33 cellular contexts compared by ENCODE assay signal in the genomic region with DNA sequence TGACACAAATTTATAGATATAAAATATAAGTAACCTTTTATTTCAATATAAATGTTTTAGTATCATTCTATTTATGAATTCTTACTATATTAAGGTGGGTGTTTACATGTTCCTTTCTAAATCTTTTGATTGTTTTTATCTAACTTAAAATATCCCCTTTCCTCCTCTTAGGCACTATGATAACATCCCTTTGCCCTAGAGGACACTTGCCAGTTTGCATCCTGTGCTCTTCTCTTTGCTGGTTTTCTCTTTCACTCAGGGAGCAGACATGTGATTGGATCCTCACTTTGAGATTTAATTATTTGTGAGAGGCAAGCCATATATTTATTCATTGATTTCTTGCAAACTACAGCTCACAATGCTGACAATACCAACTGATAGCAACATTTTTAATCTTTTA. TPM values are rescaled to one million over a fixed set of nuclear protein-coding genes. Genes with fewer than 3 reads are reported as not detected.
"Had no signal": no experiment of that assay in that cellular context is flagged by ENCODE, and none has a peak within 500 bp of the region (broad histone marks: within the 10 kb centered on the region; RNA-seq: fewer than 3 reads in every experiment).

No MANE protein-coding gene starts in this region.

- H3K4me3 ChIP-seq: ascending aorta, esophagus squamous epithelium, gastrocnemius medialis, hepatocyte, psoas muscle, sigmoid colon, thyroid gland had no signal

- H3K27ac Mint-ChIP-seq: activated naive CD4-positive, alpha-beta T cell treated with anti-CD3 and anti-CD28 coated beads, Interleukin-2, amount 10 ng/mL, durations not matched to agents 7 days and 5 days; activated naive CD8-positive, alpha-beta T cell treated with anti-CD3 and anti-CD28 coated beads, Interleukin-2, amount 10 ng/mL, durations not matched to agents 7 days and 5 days; activated T-helper 1 cell treated with anti-CD3 and anti-CD28 coated beads, Interleukin-12 subunit alpha, Interleukin-12 subunit beta, Interleukin-2, Interleukin-4 antibody, amounts not matched to agents 30 ng/mL and 10 ng/mL and 1 ng/mL, durations not matched to agents 14 hours and 24 hours and 36 hours; brain; naive thymus-derived CD4-positive, alpha-beta T cell; stimulated activated effector memory CD8-positive, alpha-beta T cell treated with anti-CD3 and anti-CD28 coated beads, Interleukin-12 subunit alpha, Interleukin-12 subunit beta, amount 100 ng/mL, for 72 hours; stimulated activated naive CD8-positive, alpha-beta T cell treated with anti-CD3 and anti-CD28 coated beads, Interleukin-15, amount 100 ng/mL, for 72 hours had no signal

- H3K9me3 ChIP-seq: esophagus squamous epithelium, gastrocnemius medialis, thyroid gland had no signal

- H3K9ac ChIP-seq: parathyroid adenoma had no signal

- H3K27me3 Mint-ChIP-seq: activated naive CD4-positive, alpha-beta T cell treated with anti-CD3 and anti-CD28 coated beads, Interleukin-2, amount 10 ng/mL, durations not matched to agents 7 days and 5 days; activated naive CD8-positive, alpha-beta T cell treated with anti-CD3 and anti-CD28 coated beads, Interleukin-2, amount 10 ng/mL, durations not matched to agents 7 days and 5 days; brain; naive thymus-derived CD4-positive, alpha-beta T cell; stimulated activated naive CD8-positive, alpha-beta T cell treated with anti-CD3 and anti-CD28 coated beads, Interleukin-15, amount 100 ng/mL, for 72 hours had no signal

- H3K4me2 ChIP-seq: hepatocyte had no signal

- FAIRE-seq: keratinocyte had no signal

- H3K36me3 Mint-ChIP-seq: activated naive CD4-positive, alpha-beta T cell treated with anti-CD3 and anti-CD28 coated beads, Interleukin-2, amount 10 ng/mL, durations not matched to agents 7 days and 5 days; activated naive CD8-positive, alpha-beta T cell treated with anti-CD3 and anti-CD28 coated beads, Interleukin-2, amount 10 ng/mL, durations not matched to agents 7 days and 5 days; brain; stimulated activated effector memory CD8-positive, alpha-beta T cell treated with anti-CD3 and anti-CD28 coated beads, Interleukin-12 subunit alpha, Interleukin-12 subunit beta, amount 100 ng/mL, for 72 hours had no signal

- H3K4me1 ChIP-seq: ascending aorta, gastrocnemius medialis, parathyroid adenoma, psoas muscle, sigmoid colon, thyroid gland had no signal

- H3K79me2 ChIP-seq: hepatocyte, parathyroid adenoma had no signal

- H2AFZ ChIP-seq: hepatocyte, parathyroid adenoma had no signal

- H3K4me3 Mint-ChIP-seq: activated naive CD4-positive, alpha-beta T cell treated with anti-CD3 and anti-CD28 coated beads, Interleukin-2, amount 10 ng/mL, durations not matched to agents 7 days and 5 days; activated naive CD8-positive, alpha-beta T cell treated with anti-CD3 and anti-CD28 coated beads, Interleukin-2, amount 10 ng/mL, durations not matched to agents 7 days and 5 days; activated T-helper 1 cell treated with anti-CD3 and anti-CD28 coated beads, Interleukin-12 subunit alpha, Interleukin-12 subunit beta, Interleukin-2, Interleukin-4 antibody, amounts not matched to agents 30 ng/mL and 10 ng/mL and 1 ng/mL, durations not matched to agents 14 hours and 24 hours and 36 hours; brain; naive thymus-derived CD4-positive, alpha-beta T cell; stimulated activated effector memory CD8-positive, alpha-beta T cell treated with anti-CD3 and anti-CD28 coated beads, Interleukin-12 subunit alpha, Interleukin-12 subunit beta, amount 100 ng/mL, for 72 hours; stimulated activated naive CD8-positive, alpha-beta T cell treated with anti-CD3 and anti-CD28 coated beads, Interleukin-15, amount 100 ng/mL, for 72 hours had no signal

- H3K4me1 Mint-ChIP-seq: activated naive CD4-positive, alpha-beta T cell treated with anti-CD3 and anti-CD28 coated beads, Interleukin-2, amount 10 ng/mL, durations not matched to agents 7 days and 5 days; activated naive CD8-positive, alpha-beta T cell treated with anti-CD3 and anti-CD28 coated beads, Interleukin-2, amount 10 ng/mL, durations not matched to agents 7 days and 5 days; brain; naive thymus-derived CD4-positive, alpha-beta T cell; stimulated activated effector memory CD8-positive, alpha-beta T cell treated with anti-CD3 and anti-CD28 coated beads, Interleukin-12 subunit alpha, Interleukin-12 subunit beta, amount 100 ng/mL, for 72 hours; stimulated activated naive CD8-positive, alpha-beta T cell treated with anti-CD3 and anti-CD28 coated beads, Interleukin-15, amount 100 ng/mL, for 72 hours had no signal

- H3K27me3 ChIP-seq: ascending aorta, esophagus squamous epithelium, gastrocnemius medialis, hepatocyte, sigmoid colon, thyroid gland had no signal

- ATAC-seq: activated CD4-positive, CD25-positive, alpha-beta regulatory T cell treated with anti-CD3 and anti-CD28 coated beads, Interleukin-2, amount 50 U/mL, for 24 hours; gastrocnemius medialis; left cardiac atrium; naive thymus-derived CD4-positive, alpha-beta T cell; psoas muscle; stimulated activated effector memory CD8-positive, alpha-beta T cell treated with anti-CD3 and anti-CD28 coated beads, Interleukin-12 subunit alpha, Interleukin-12 subunit beta, amount 100 ng/mL, for 72 hours; stimulated activated naive CD8-positive, alpha-beta T cell treated with anti-CD3 and anti-CD28 coated beads, Interleukin-15, amount 100 ng/mL, for 72 hours had no signal

- H3K36me3 ChIP-seq: ascending aorta, esophagus squamous epithelium, gastrocnemius medialis, thyroid gland had no signal

- H3K27ac ChIP-seq: ascending aorta, esophagus squamous epithelium, gastrocnemius medialis, hepatocyte, parathyroid adenoma, psoas muscle, sigmoid colon, thyroid gland, VCaP had no signal

- H3K9me3 Mint-ChIP-seq: stimulated activated naive CD8-positive, alpha-beta T cell treated with anti-CD3 and anti-CD28 coated beads, Interleukin-15, amount 100 ng/mL, for 72 hours had no signal

- DNase-seq: activated CD4-positive, alpha-beta T cell treated with anti-CD3 and anti-CD28 coated beads for 48 hours; activated CD4-positive, alpha-beta T cell treated with anti-CD3 and anti-CD28 coated beads, Interleukin-2, amount 50 U/mL, for 48 hours; activated CD8-positive, alpha-beta memory T cell treated with anti-CD3 and anti-CD28 coated beads for 24 hours; activated effector memory CD4-positive, alpha-beta T cell treated with anti-CD3 and anti-CD28 coated beads, Interleukin-2, amount 50 U/mL, for 16 hours; activated naive CD4-positive, alpha-beta T cell treated with anti-CD3 and anti-CD28 coated beads, Interleukin-2, amount 10 ng/mL, durations not matched to agents 7 days and 5 days; activated naive CD8-positive, alpha-beta T cell treated with anti-CD3 and anti-CD28 coated beads, Interleukin-2, amount 10 ng/mL, durations not matched to agents 7 days and 5 days; activated T-cell treated with anti-CD3 and anti-CD28 coated beads, Interleukin-2, amount 50 U/mL, for 1 hour; esophagus squamous epithelium; gastrocnemius medialis; glutamatergic neuron; left cardiac atrium; midbrain; naive thymus-derived CD4-positive, alpha-beta T cell; nucleus accumbens; psoas muscle; sigmoid colon; small intestine; stimulated activated CD4-positive, alpha-beta T cell treated with anti-CD3 and anti-CD28 coated beads, Interleukin-4, amount 100 ng/mL, for 24 hours; stimulated activated naive CD8-positive, alpha-beta T cell treated with anti-CD3 and anti-CD28 coated beads, Interleukin-15, amount 100 ng/mL, for 72 hours; substantia nigra; T-helper 1 cell; thyroid gland had no signal

RNA-seq across cellular contexts. Expression of a gene that starts 16.2 kb away (rescaled TPM):
- total RNA-seq: activated T-helper 1 cell treated with anti-CD3 and anti-CD28 coated beads, Interleukin-12 subunit alpha, Interleukin-12 subunit beta, Interleukin-2, Interleukin-4 antibody, amounts not matched to agents 30 ng/mL and 10 ng/mL and 1 ng/mL, durations not matched to agents 14 hours and 24 hours and 36 hours; ascending aorta; cardiac septum; left cardiac atrium had no signal
- polyA plus RNA-seq: hepatocyte had no signal

RNA-seq across cellular contexts. Expression of a gene that starts 36.4 kb away (rescaled TPM):
- total RNA-seq: activated naive CD8-positive, alpha-beta T cell treated with anti-CD3 and anti-CD28 coated beads, Interleukin-2, amount 10 ng/mL, durations not matched to agents 7 days and 5 days; ascending aorta; gastrocnemius medialis; hepatocyte; left cardiac atrium; sigmoid colon had no signal
- polyA plus RNA-seq: hepatocyte; naive thymus-derived CD4-positive, alpha-beta T cell; sigmoid colon had no signal

RNA-seq across cellular contexts. Expression of a gene that starts 48.5 kb away (rescaled TPM):
- total RNA-seq: activated naive CD8-positive, alpha-beta T cell treated with anti-CD3 and anti-CD28 coated beads, Interleukin-2, amount 10 ng/mL, durations not matched to agents 7 days and 5 days; activated T-helper 1 cell treated with anti-CD3 and anti-CD28 coated beads, Interleukin-12 subunit alpha, Interleukin-12 subunit beta, Interleukin-2, Interleukin-4 antibody, amounts not matched to agents 30 ng/mL and 10 ng/mL and 1 ng/mL, durations not matched to agents 14 hours and 24 hours and 36 hours; ascending aorta had no signal
- polyA plus RNA-seq: naive thymus-derived CD4-positive, alpha-beta T cell; neural cell had no signal

RNA-seq across cellular contexts. Expression of a gene that starts 48.6 kb away (rescaled TPM):
- total RNA-seq: ascending aorta had no signal
